ENCODE assay signal across 9 cellular contexts in the genomic region with DNA sequence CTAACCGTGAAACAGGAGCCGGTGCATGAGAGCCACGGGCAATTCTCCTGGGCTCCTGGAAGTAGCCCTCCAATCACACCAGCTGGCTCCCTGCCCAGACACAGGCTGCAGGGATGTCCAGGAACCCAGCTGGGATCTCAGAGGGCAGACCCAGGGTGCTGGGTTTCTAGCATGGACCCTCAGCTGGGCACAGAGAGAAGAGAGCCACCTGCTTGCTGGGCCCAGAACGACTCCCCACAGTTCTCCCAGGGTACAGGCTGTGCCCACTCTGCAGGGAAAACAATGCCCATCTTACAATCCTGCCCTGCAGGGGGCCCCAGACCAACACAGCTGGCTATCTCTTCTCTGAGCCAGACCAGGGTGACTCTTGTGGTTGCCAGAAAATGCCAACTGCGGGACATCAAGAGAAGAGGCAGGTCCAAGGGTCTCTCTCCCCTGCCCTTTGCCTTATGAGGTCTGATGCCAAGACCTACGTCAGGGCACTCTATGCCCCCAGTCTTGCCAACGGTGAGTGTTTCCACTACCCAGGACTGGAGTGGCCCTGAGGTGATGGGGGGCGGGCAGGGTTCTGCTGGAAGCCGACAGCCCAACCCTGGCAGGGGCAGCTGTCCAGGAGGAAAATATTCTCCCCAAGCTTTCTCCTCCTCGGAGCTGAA.
DNase-seq lines count a peak whose midpoint lies in the region; ATAC-seq and TF ChIP-seq lines count a peak whose summit lies in the region.
"Had no signal": no experiment of that assay in that cellular context is flagged by ENCODE, and none has a peak within 500 bp of the region (broad histone marks: within the 10 kb centered on the region; RNA-seq: fewer than 3 reads in every experiment).

No MANE protein-coding gene starts in this region.

- H3F3A ChIP-seq in GM23248 (ENCODE audit: insufficient read depth): peaks cover 8% of the 10 kb centered on the region; the same call in 1 of the 2 replicates

- no peak overlapping the region for H3K4me2 ChIP-seq in GM23248 (ENCODE audit: unreplicated experiment)

- ATAC-seq in HG02840 (IDR thresholded peaks at IDR 0.05; ENCODE audit: low FRiP score, unreplicated experiment): no peak
- ATAC-seq: naive thymus-derived CD8-positive, alpha-beta T cell had no signal

- peaks cover 6% of the 10 kb centered on the region for H3K4me1 ChIP-seq in GM23248 (ENCODE audit: insufficient read depth)

- H3K27ac ChIP-seq in GM23248: no peak overlapping the region
- H3K27ac ChIP-seq: SK-N-MC had no signal

- no peaks in the 10 kb centered on the region for H3K9me3 ChIP-seq in GM23248 (ENCODE audit: low read depth)

- no peak overlapping the region for H3K9ac ChIP-seq in GM23248

- TF ChIP-seq CTCF in retinal pigment epithelial cell (conservative IDR thresholded peaks at IDR 0.05; ENCODE audit: low read depth, low read length): peak; percentile 27
- no peak for TF ChIP-seq CTCF in GM13976 (IDR thresholded peaks at IDR 0.05; ENCODE audit: borderline replicate concordance, control extremely low read depth, extremely low read depth, insufficient read depth, missing control alignments)

- no peaks in the 10 kb centered on the region for H3K9me2 ChIP-seq in GM23248 (ENCODE audit: insufficient read depth)

- in situ Hi-C loops in GM23248 (cut with MboI): no loop called here
- in situ Hi-C loops in GM13976 (cut with MboI; ENCODE audit: low sequenced_read_pairs, unreplicated experiment): no loop called here

- peak; percentile 34 for DNase-seq in GM23248
- DNase-seq in NCI-H69 (lab: John Stamatoyannopoulos, UW): peak; percentile 93
- DNase-seq in foreskin melanocyte: peak; percentile 4
- DNase-seq in retinal pigment epithelial cell (ENCODE audit: low read depth): no peak
- DNase-seq in stimulated activated CD4-positive, alpha-beta T cell treated with anti-CD3 and anti-CD28 coated beads, Interleukin-12 subunit alpha, Interleukin-12 subunit beta, amount 100 ng/mL, for 4 hours: no peak
- DNase-seq in GM13976 (ENCODE audit: low spot score): no peak

- no peaks in the 10 kb centered on the region for H3K27me3 ChIP-seq in GM23248 (replicated peaks; ENCODE audit: insufficient read depth)

- no peak overlapping the region for H3K4me3 ChIP-seq in GM23248
- H3K4me3 ChIP-seq in retinal pigment epithelial cell (ENCODE audit: low read length): no peak overlapping the region
- H3K4me3 ChIP-seq: SK-N-MC had no signal

- no peaks in the 10 kb centered on the region for H3K79me2 ChIP-seq in GM23248 (ENCODE audit: insufficient read depth)

- 57 to 62% methylated on average over 10 of the region's 10 CpGs for WGBS in GM23248 (ENCODE audit: low coverage in 1 of 2, low lambda C conversion rate in 2 of 2, missing lambda C conversion rate in 2 of 2), 2 experiments

- H4K20me1 ChIP-seq in GM23248 (ENCODE audit: insufficient read depth): no peaks in the 10 kb centered on the region

- no peaks in the 10 kb centered on the region for H3K36me3 ChIP-seq in GM23248 (ENCODE audit: low read depth)

- no peak overlapping the region for H2AFZ ChIP-seq in GM23248

Comparison
In these comparisons a context has a peak if more than half of its experiments do, and no peak if none do; other contexts are left out.
1. DNase-seq: peak in GM23248 (single experiment), NCI-H69 (single experiment) and foreskin melanocyte (single experiment); none in retinal pigment epithelial cell (single experiment), stimulated activated CD4-positive, alpha-beta T cell treated with anti-CD3 and anti-CD28 coated beads, Interleukin-12 subunit alpha, Interleukin-12 subunit beta, amount 100 ng/mL, for 4 hours (single experiment) and GM13976 (single experiment).